ENCODE assay signal across 8 cellular contexts in genomic region chr17:17684901-17685774, GRCh38. TPM values are rescaled to one million over a fixed set of nuclear protein-coding genes. Genes with fewer than 3 reads are reported as not detected.
DNase-seq lines count a peak whose midpoint lies in the region; ATAC-seq and TF ChIP-seq lines count a peak whose summit lies in the region.

No MANE protein-coding gene starts in this region.

- no TSS peak for BruUV-seq in MCF 10A (replicated peaks; lab: Mats Ljungman, UMichigan)

- intact Hi-C loops in heart right ventricle (cut with DNase I) (loop anchor here (5.0 to 10.0 kb wide), 14 partner anchors 47 to 352 kb away; partner anchors contain the start of genes ATPAF2 (in 4 of the 10) and GID4 (in 4 of the 10)), Right ventricle myocardium superior (cut with DNase I) (loop anchor here (5.0 kb wide), 2 partner anchors 177 to 352 kb away; partner anchors contain the start of genes ATPAF2 and GID4), MCF 10A (cut with micrococcal nuclease) (loop anchor here (5.0 to 10.0 kb wide), 3 partner anchors 67 to 350 kb away; partner anchors contain the start of genes ATPAF2 and GID4)

- peak overlapping the region; percentile 33 for H3K4me3 Mint-ChIP-seq in MCF 10A (ENCODE audit: unreplicated experiment)

- H3K27me3 ChIP-seq in heart right ventricle (no peaks in the 10 kb centered on the region), lung (ENCODE audit: control insufficient read depth, insufficient read depth) (no peaks in the 10 kb centered on the region)

- CTCF ChIA-PET in MCF 10A (lab: Yijun Ruan, JAX): interaction anchor here (1.0 to 1.3 kb wide), 2 partner anchors 55 to 127 kb away, joined by 3 read pairs; no protein-coding TSS in a partner anchor

- H3K4me1 ChIP-seq in heart right ventricle (peaks cover 22 to 54% (median 40%) of the 10 kb centered on the region in 9 donors), lung (ENCODE audit: control insufficient read depth in 2 of 2, insufficient read depth in 2 of 2, low read length in 2 of 2) (peaks cover 9 to 30% of the 10 kb centered on the region in 2 donors), urinary bladder (ENCODE audit: insufficient read depth) (peaks cover 2% of the 10 kb centered on the region)

- POLR2A ChIA-PET in MCF 10A (lab: Yijun Ruan, JAX): interaction anchor here (0.8 to 5.1 kb wide), 7 partner anchors 9 to 152 kb away, joined by 3 to 75 read pairs (median 4); partner anchors contain the start of gene SREBF1

- peak overlapping the region in 9 of 10 donors; percentile 34 to 80 (median 64) for H3K27ac ChIP-seq in heart right ventricle
- peak overlapping the region; percentile 5 to 87 for H3K27ac ChIP-seq in lung (ENCODE audit: low read depth in 1 of 2, low read length in 1 of 2)
- H3K27ac ChIP-seq in urinary bladder (ENCODE audit: low read depth): peak overlapping the region; percentile 72

- DNase-seq in heart right ventricle (peak in 1 of 2 donors; percentile 64), Right ventricle myocardium superior (no peak), MCF 10A (ENCODE audit: unreplicated experiment) (peak; percentile 33), lung (ENCODE audit: low spot score) (peak; percentile 72), NCI-H1930 (lab: John Stamatoyannopoulos, UW) (no peak)
- no peak for DNase-seq in stimulated activated naive CD4-positive, alpha-beta T cell (lab: John Stamatoyannopoulos, UW)

- H3K36me3 Mint-ChIP-seq in MCF 10A (ENCODE audit: insufficient read depth, unreplicated experiment): peaks cover 5% of the 10 kb centered on the region

- H3K36me3 ChIP-seq in heart right ventricle (no peaks in the 10 kb centered on the region), lung (ENCODE audit: control insufficient read depth in 2 of 2, insufficient read depth in 2 of 2, low read length in 2 of 2) (no peaks in the 10 kb centered on the region), urinary bladder (ENCODE audit: insufficient read depth) (no peaks in the 10 kb centered on the region)

- TF ChIP-seq CTCF in heart right ventricle (IDR thresholded peaks at IDR 0.05) (no peak), MCF 10A (IDR thresholded peaks at IDR 0.05; ENCODE audit: unreplicated experiment) (no peak), lung (IDR thresholded peaks at IDR 0.05; ENCODE audit: control extremely low read depth, extremely low read depth) (no peak)

- no peaks in the 10 kb centered on the region for H3K9me3 Mint-ChIP-seq in MCF 10A (ENCODE audit: unreplicated experiment)

- peak in 7 of 8 donors; percentile 1 to 52 (median 41) for ATAC-seq in heart right ventricle
- no peak for ATAC-seq in Right ventricle myocardium superior (ENCODE audit: poor library complexity)
- no peak for ATAC-seq in lung (ENCODE audit: insufficient read depth, low FRiP score)
- ATAC-seq in HG03039 (IDR thresholded peaks at IDR 0.05; ENCODE audit: unreplicated experiment): no peak

- H3K27ac Mint-ChIP-seq in MCF 10A (ENCODE audit: low read depth, unreplicated experiment): peak overlapping the region; percentile 72

- H3K9me3 ChIP-seq in heart right ventricle (no peaks in the 10 kb centered on the region), lung (ENCODE audit: control insufficient read depth in 2 of 2, insufficient read depth in 1 of 2, low read length in 1 of 2) (no peaks in the 10 kb centered on the region)

- H3K4me3 ChIP-seq in heart right ventricle (peak overlapping the region in 1 of 10 donors; percentile 12), lung (no peak overlapping the region), urinary bladder (ENCODE audit: low read depth, low read length) (no peak overlapping the region)

- H3K27me3 Mint-ChIP-seq in MCF 10A (ENCODE audit: insufficient read depth, unreplicated experiment): no peaks in the 10 kb centered on the region

- 19 to 31% methylated on average over 15 of the region's 15 CpGs for WGBS in heart right ventricle, 2 donors
- WGBS in lung, 2 donors: 46 to 70% methylated on average over 15 of the region's 15 CpGs
- WGBS in urinary bladder: 33% methylated on average over 15 of the region's 15 CpGs

- H3K4me1 Mint-ChIP-seq in MCF 10A (ENCODE audit: insufficient read depth, unreplicated experiment): peaks cover 46% of the 10 kb centered on the region

RNA-seq across cellular contexts. Expression of gene RAI1, which starts 3.9 kb away (rescaled TPM):
- total RNA-seq in heart right ventricle (10 to 100 TPM; 15.8 to 32.0 (median 20.9) TPM), Right ventricle myocardium superior (28.3 TPM), MCF 10A (2022) (30.4 and 34.6 TPM in 2 replicates), lung (10 to 100 TPM; 41.6 to 44.4 TPM), urinary bladder (17.5 TPM)
- polyA plus RNA-seq in heart right ventricle (10 to 100 TPM; 13.8 to 17.5 TPM), lung (10 to 100 TPM; 14.5 to 15.1 TPM), urinary bladder (20.2 TPM)

Comparison
In these comparisons a context has a peak if more than half of its experiments do, and no peak if none do; other contexts are left out.
1. ATAC-seq: peak in heart right ventricle (7 of 8); none in Right ventricle myocardium superior (single experiment), lung (single experiment) and HG03039 (single experiment).
2. DNase-seq: peak in MCF 10A (single experiment) and lung (single experiment); none in Right ventricle myocardium superior (single experiment), stimulated activated naive CD4-positive, alpha-beta T cell (0 of 6) and NCI-H1930 (0 of 2).
3. Peak in every context shown above with its lines, with median percentiles within 50 percentile points of each other: H3K27ac ChIP-seq.